ENCODE assay signal across 8 cellular contexts in the genomic region with DNA sequence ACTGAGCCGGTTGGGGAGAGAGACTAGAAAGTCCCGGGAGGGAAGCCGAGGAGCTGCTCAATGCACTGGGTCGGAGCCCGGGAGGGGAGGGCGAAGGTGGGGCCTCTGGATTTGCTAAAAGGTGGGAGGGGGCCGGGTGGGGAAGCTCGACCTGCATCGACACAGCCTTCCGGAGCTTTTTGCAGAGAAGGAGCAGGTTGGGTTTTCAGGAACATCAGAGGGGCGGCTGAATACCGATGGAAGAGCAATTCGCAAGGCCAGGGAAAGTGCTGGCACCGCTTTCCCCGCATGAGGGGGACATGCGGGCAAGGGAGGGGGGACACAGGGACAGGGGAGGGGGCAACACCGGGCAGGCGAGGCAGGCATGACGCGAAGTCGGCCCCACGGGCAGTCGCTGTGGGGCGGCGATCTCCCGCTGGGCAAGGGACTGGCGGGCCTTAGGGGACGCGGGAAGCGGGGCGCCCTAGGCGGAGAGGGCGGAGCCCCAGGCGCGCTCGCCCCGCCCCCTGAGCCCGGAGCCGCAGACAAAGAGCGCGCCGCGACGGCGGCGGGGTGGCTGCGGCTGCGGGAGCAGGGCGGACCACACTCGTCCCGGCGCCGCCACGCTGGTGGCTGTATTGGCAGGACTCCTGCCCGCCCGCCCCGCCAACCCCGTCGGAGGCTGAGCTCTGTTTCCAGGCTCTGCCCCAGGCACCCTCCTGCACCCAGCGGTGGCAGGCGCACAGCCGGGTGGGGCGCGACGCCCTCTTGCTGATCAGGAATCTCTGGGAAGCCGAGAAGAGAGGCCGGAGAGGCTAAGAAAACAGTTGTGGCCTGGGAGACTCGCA. TPM values are rescaled to one million over a fixed set of nuclear protein-coding genes. Genes with fewer than 3 reads are reported as not detected.
DNase-seq lines count a peak whose midpoint lies in the region; ATAC-seq and TF ChIP-seq lines count a peak whose summit lies in the region.

No MANE protein-coding gene starts in this region.

- no peak overlapping the region for H4K91ac ChIP-seq in mesenchymal stem cell (ENCODE audit: low read length)

- no peaks in the 10 kb centered on the region for H3K27me3 Mint-ChIP-seq in WTC11 (ENCODE audit: low read depth)
- no peaks in the 10 kb centered on the region for H3K27me3 Mint-ChIP-seq in stimulated activated naive CD8-positive, alpha-beta T cell treated with anti-CD3 and anti-CD28 coated beads, Interleukin-15, Interleukin-2, amounts not matched to agents 100 ng/mL and 50 ng/mL, for 24 hours

- no peak overlapping the region for H2BK5ac ChIP-seq in mesenchymal stem cell (ENCODE audit: low read depth, low read length, poor library complexity, severe bottlenecking)

- H3K9me3 Mint-ChIP-seq in WTC11: no peaks in the 10 kb centered on the region
- H3K9me3 Mint-ChIP-seq in stimulated activated naive CD8-positive, alpha-beta T cell treated with anti-CD3 and anti-CD28 coated beads, Interleukin-15, Interleukin-2, amounts not matched to agents 100 ng/mL and 50 ng/mL, for 24 hours: no peaks in the 10 kb centered on the region

- 8% methylated on average over 37 of the region's 68 CpGs for WGBS in mesenchymal stem cell

- ATAC-seq in WTC11 (peak; percentile 70), HG03025 (IDR thresholded peaks at IDR 0.05; ENCODE audit: low FRiP score, unreplicated experiment) (no peak)

- no peak overlapping the region for H2BK120ac ChIP-seq in mesenchymal stem cell (ENCODE audit: low read depth, low read length)

- peak overlapping the region in 1 of 2 experiments; percentile 32 for H3K14ac ChIP-seq in mesenchymal stem cell (ENCODE audit: low read length in 2 of 2)

- H3K4me1 Mint-ChIP-seq in WTC11: peaks cover 52% of the 10 kb centered on the region
- peaks cover 22% of the 10 kb centered on the region for H3K4me1 Mint-ChIP-seq in stimulated activated naive CD8-positive, alpha-beta T cell treated with anti-CD3 and anti-CD28 coated beads, Interleukin-15, Interleukin-2, amounts not matched to agents 100 ng/mL and 50 ng/mL, for 24 hours (ENCODE audit: low read depth)

- TF ChIP-seq CTCF in AG10803 (conservative IDR thresholded peaks at IDR 0.05; ENCODE audit: low read length) (no peak), WTC11 (IDR thresholded peaks at IDR 0.05) (no peak), coronary artery (IDR thresholded peaks at IDR 0.05) (no peak)

- H3K4me1 ChIP-seq in mesenchymal stem cell (ENCODE audit: control insufficient read depth, insufficient read depth, low read depth, low read length): peaks cover 8% of the 10 kb centered on the region

- H4K8ac ChIP-seq in mesenchymal stem cell (ENCODE audit: low read length): peak overlapping the region; percentile 69

- peak overlapping the region; percentile 12 for H3K4me3 ChIP-seq in AG10803 (ENCODE audit: low read length)
- H3K4me3 ChIP-seq in coronary artery: peak overlapping the region; percentile 68
- peak overlapping the region; percentile 39 to 41 for H3K4me3 ChIP-seq in mesenchymal stem cell (ENCODE audit: insufficient read depth in 1 of 2, low read depth in 1 of 2, low read length in 2 of 2)

- peak overlapping the region; percentile 98; the same call in 1 of the 2 replicates for H3K27ac Mint-ChIP-seq in WTC11
- no peak overlapping the region for H3K27ac Mint-ChIP-seq in stimulated activated naive CD8-positive, alpha-beta T cell treated with anti-CD3 and anti-CD28 coated beads, Interleukin-15, Interleukin-2, amounts not matched to agents 100 ng/mL and 50 ng/mL, for 24 hours

- CTCF ChIA-PET in WTC11 (lab: Charles Lee): interaction anchor here (0.6 to 1.9 kb wide), 8 partner anchors 10 to 279 kb away, joined by 3 to 5 read pairs (median 4); no protein-coding TSS in a partner anchor

- peak overlapping the region; percentile 71 for H2AFZ ChIP-seq in mesenchymal stem cell (ENCODE audit: low read depth, low read length)

- H2AK5ac ChIP-seq in mesenchymal stem cell (ENCODE audit: low read length, severe bottlenecking): no peak overlapping the region

- 0 out of 2 replicates have a peak, but pooled peaks cover 2% of the 10 kb centered on the region for H3K36me3 Mint-ChIP-seq in WTC11
- H3K36me3 Mint-ChIP-seq in stimulated activated naive CD8-positive, alpha-beta T cell treated with anti-CD3 and anti-CD28 coated beads, Interleukin-15, Interleukin-2, amounts not matched to agents 100 ng/mL and 50 ng/mL, for 24 hours (ENCODE audit: low read depth): no peaks in the 10 kb centered on the region

- peak overlapping the region in 1 of 2 experiments; percentile 7 for H3K4ac ChIP-seq in mesenchymal stem cell (ENCODE audit: low read depth in 1 of 2, low read length in 2 of 2)

- no peak overlapping the region for H2BK12ac ChIP-seq in mesenchymal stem cell (ENCODE audit: low read length in 2 of 2)

- POLR2A ChIA-PET in WTC11 (lab: Charles Lee): interaction anchor here (0.6 to 1.8 kb wide), 4 partner anchors 24 to 709 kb away, joined by 3 to 7 read pairs (median 6); partner anchors contain the start of genes IDH3G and SSR4

- DNase-seq in AG10803 (ENCODE audit: low read depth) (no peak), HPDE6-E6E7 (ENCODE audit: extremely low spot score) (peak; percentile 62), WTC11 (ENCODE audit: low spot score) (peak; percentile 66), coronary artery (ENCODE audit: low spot score) (peak; percentile 70), mesenchymal stem cell (peak; percentile 30), ureter (ENCODE audit: low spot score) (no peak)

- H3K79me1 ChIP-seq in mesenchymal stem cell (replicated peaks; ENCODE audit: low read length, poor library complexity, severe bottlenecking): no peaks in the 10 kb centered on the region

- no peak overlapping the region for H3K23ac ChIP-seq in mesenchymal stem cell (ENCODE audit: low read length in 2 of 2)

- H3K36me3 ChIP-seq in mesenchymal stem cell (ENCODE audit: control insufficient read depth in 1 of 2, insufficient read depth in 2 of 2, low read depth in 1 of 2, low read length in 2 of 2): no peaks in the 10 kb centered on the region

- peak overlapping the region; percentile 60 for H3K4me3 Mint-ChIP-seq in WTC11
- H3K4me3 Mint-ChIP-seq in stimulated activated naive CD8-positive, alpha-beta T cell treated with anti-CD3 and anti-CD28 coated beads, Interleukin-15, Interleukin-2, amounts not matched to agents 100 ng/mL and 50 ng/mL, for 24 hours: peak overlapping the region; percentile 32

- H3K9me3 ChIP-seq in mesenchymal stem cell (ENCODE audit: control insufficient read depth, low read length): peaks cover 6% of the 10 kb centered on the region

- H2BK15ac ChIP-seq in mesenchymal stem cell (ENCODE audit: low read depth, poor library complexity, severe bottlenecking): no peak overlapping the region

- H3K9ac ChIP-seq in mesenchymal stem cell (ENCODE audit: low read length): no peak overlapping the region

- H3K4me2 ChIP-seq in mesenchymal stem cell (ENCODE audit: low read length, poor library complexity, severe bottlenecking): peak overlapping the region; percentile 79

- peaks cover 4 to 66% of the 10 kb centered on the region in 2 experiments for H3K27me3 ChIP-seq in mesenchymal stem cell (ENCODE audit: control insufficient read depth in 1 of 2, insufficient read depth in 1 of 2, low read length in 2 of 2)

- H3K27ac ChIP-seq in coronary artery: no peak overlapping the region
- no peak overlapping the region for H3K27ac ChIP-seq in mesenchymal stem cell (ENCODE audit: low read length, poor library complexity, severe bottlenecking)

- peak overlapping the region; percentile 66 to 71 for H3K18ac ChIP-seq in mesenchymal stem cell (ENCODE audit: low read depth in 1 of 2, low read length in 2 of 2)

TF ChIP-seq in WTC11, 78 proteins besides CTCF, POLR2A, EP300 and RAD21:
- TF ChIP-seq ZNF423 (CRISPR knock-in tag; IDR thresholded peaks at IDR 0.05): peak; percentile 42; the same call in 1 of the 2 replicates
- TF ChIP-seq ZBTB21 (CRISPR knock-in tag; IDR thresholded peaks at IDR 0.05; ENCODE audit: borderline replicate concordance): no peak

RNA-seq across cellular contexts. Expression of gene PDZD4, which starts 11.6 kb away (rescaled TPM):
- total RNA-seq in WTC11 (2021) (120 to 175 TPM (median 161 TPM) in 3 replicates), ureter (10.6 TPM)
- 0.47 TPM for polyA plus RNA-seq in mesenchymal stem cell (2013, experiment 1 of 2)
- polyA plus RNA-seq in mesenchymal stem cell (2013, experiment 2 of 2): 0.40 TPM

RNA-seq across cellular contexts. Expression of gene SSR4, which starts 24.3 kb away (rescaled TPM):
- 203 to 237 TPM (median 232 TPM) in 3 replicates for total RNA-seq in WTC11 (2021)
- polyA plus RNA-seq in mesenchymal stem cell (2013, experiment 1 of 2): 398 TPM
- polyA plus RNA-seq in mesenchymal stem cell (2013, experiment 2 of 2): 402 TPM
- total RNA-seq in ureter: 253 TPM

RNA-seq across cellular contexts. Expression of gene IDH3G, which starts 24.6 kb away (rescaled TPM):
- total RNA-seq in WTC11 (2021) (50.4 to 52.9 TPM (median 52.4 TPM) in 3 replicates), ureter (57.0 TPM)
- 73.4 TPM for polyA plus RNA-seq in mesenchymal stem cell (2013, experiment 1 of 2)
- polyA plus RNA-seq in mesenchymal stem cell (2013, experiment 2 of 2): 71.2 TPM

RNA-seq across cellular contexts. Expression of gene SRPK3, which starts 37.9 kb away (rescaled TPM):
- total RNA-seq in WTC11 (2021) (not detected in 3 replicates), ureter (2.7 TPM)
- 0.03 TPM for polyA plus RNA-seq in mesenchymal stem cell (2013, experiment 1 of 2)
- 0.03 TPM for polyA plus RNA-seq in mesenchymal stem cell (2013, experiment 2 of 2)

RNA-seq across cellular contexts. Expression of gene PLXNB3, which starts 54.7 kb away (rescaled TPM):
- 2.5 to 4.2 TPM (median 2.9 TPM) in 3 replicates for total RNA-seq in WTC11 (2021)
- 8.0 TPM for polyA plus RNA-seq in mesenchymal stem cell (2013, experiment 1 of 2)
- polyA plus RNA-seq in mesenchymal stem cell (2013, experiment 2 of 2): 8.5 TPM
- 42.8 TPM for total RNA-seq in ureter

Comparison
In these comparisons a context has a peak if more than half of its experiments do, and no peak if none do; other contexts are left out.
1. DNase-seq: peak in HPDE6-E6E7 (single experiment), WTC11 (single experiment), coronary artery (single experiment) and mesenchymal stem cell (single experiment); none in AG10803 (single experiment) and ureter (single experiment).
2. H3K4me3 ChIP-seq: peak in every context shown above with its lines; median percentile 68 in coronary artery; 40 in mesenchymal stem cell; 12 in AG10803.
3. RNA of gene PDZD4, which starts 11.6 kb away (total RNA-seq): 120 to 175 TPM in WTC11; 10.6 TPM in ureter (single experiment); every median in the first group is over 10 times any median in the second.